Comparison of ENCODE assay signal across 12 cellular contexts in genomic region chr11:95453616-95454118, GRCh38.
DNase-seq lines count a peak whose midpoint lies in the region; ATAC-seq and TF ChIP-seq lines count a peak whose summit lies in the region.
"Had no signal": no experiment of that assay in that cellular context is flagged by ENCODE, and none has a peak within 500 bp of the region (broad histone marks: within the 10 kb centered on the region; RNA-seq: fewer than 3 reads in every experiment).

No MANE protein-coding gene starts in this region.

- H2BK5ac ChIP-seq in mesenchymal stem cell (ENCODE audit: low read depth, low read length, poor library complexity, severe bottlenecking), result no peak overlapping the region

- no peak overlapping the region for H3K18ac ChIP-seq in mesenchymal stem cell (ENCODE audit: low read depth in 1 of 2, low read length in 2 of 2)

- H3K4me3 ChIP-seq in mesenchymal stem cell (ENCODE audit: insufficient read depth in 1 of 2, low read depth in 1 of 2, low read length in 2 of 2) (no peak overlapping the region), aorta (ENCODE audit: low read length in 2 of 2) (no peak overlapping the region)
- no peak overlapping the region for H3K4me3 ChIP-seq in naive thymus-derived CD4-positive, alpha-beta T cell (ENCODE audit: low read length)
- H3K4me3 ChIP-seq: vagina had no signal

- no peak overlapping the region for H4K8ac ChIP-seq in mesenchymal stem cell (ENCODE audit: low read length)

- H3K9me3 ChIP-seq in mesenchymal stem cell (ENCODE audit: control insufficient read depth, low read length) (no peaks in the 10 kb centered on the region), aorta (ENCODE audit: control insufficient read depth, low read length) (no peaks in the 10 kb centered on the region)
- no peaks in the 10 kb centered on the region for H3K9me3 ChIP-seq in naive thymus-derived CD4-positive, alpha-beta T cell (ENCODE audit: control insufficient read depth in 2 of 3, low read length in 3 of 3)
- H3K9me3 ChIP-seq: vagina had no signal

- H3K4ac ChIP-seq in mesenchymal stem cell (ENCODE audit: low read depth in 1 of 2, low read length in 2 of 2), result no peak overlapping the region

- no peak overlapping the region for H3K4me3 Mint-ChIP-seq in naive thymus-derived CD4-positive, alpha-beta T cell
- no peak overlapping the region for H3K4me3 Mint-ChIP-seq in CD14-positive monocyte
- H3K4me3 Mint-ChIP-seq: activated B cell treated with CpG ODN at 0.5 μM for 24 hours, memory B cell had no signal

- H3K9ac ChIP-seq in mesenchymal stem cell (ENCODE audit: low read length), result no peak overlapping the region

- H3K23ac ChIP-seq in mesenchymal stem cell (ENCODE audit: low read length in 2 of 2), result no peak overlapping the region

- H2AK5ac ChIP-seq in mesenchymal stem cell (ENCODE audit: low read length, severe bottlenecking), result no peak overlapping the region

- TF ChIP-seq CTCF in CD14-positive monocyte (IDR thresholded peaks at IDR 0.05), result no peak

- peaks cover 0 to 2% (median 0%) of the 10 kb centered on the region in 5 donors for H3K36me3 Mint-ChIP-seq in naive thymus-derived CD4-positive, alpha-beta T cell
- no peaks in the 10 kb centered on the region for H3K36me3 Mint-ChIP-seq in CD14-positive monocyte
- H3K36me3 Mint-ChIP-seq: memory B cell had no signal

- POLR2A ChIA-PET in naive thymus-derived CD4-positive, alpha-beta T cell (lab: Charles Lee), result interaction anchor here (0.9 kb wide), 1 partner anchor 21 kb away, joined by 3 read pairs; no protein-coding TSS in a partner anchor

- H2BK12ac ChIP-seq in mesenchymal stem cell (ENCODE audit: low read length in 2 of 2), result no peak overlapping the region

- 97% methylated on average over 7 of the region's 7 CpGs for WGBS in mesenchymal stem cell
- WGBS in aorta, 2 donors, result 5 to 11% methylated on average over 7 of the region's 7 CpGs

- H3K27ac ChIP-seq in mesenchymal stem cell (ENCODE audit: low read length, poor library complexity, severe bottlenecking) (no peak overlapping the region), aorta (ENCODE audit: low read depth in 1 of 2, low read length in 2 of 2) (peak overlapping the region; percentile 15 to 77)
- H3K27ac ChIP-seq in naive thymus-derived CD4-positive, alpha-beta T cell (ENCODE audit: low read depth, low read length), result no peak overlapping the region
- H3K27ac ChIP-seq: vagina had no signal

- peaks cover 0 to 4% (median 0%) of the 10 kb centered on the region in 5 donors for H3K27me3 Mint-ChIP-seq in naive thymus-derived CD4-positive, alpha-beta T cell
- peaks cover 0 to 7% (median 0%) of the 10 kb centered on the region in 3 donors for H3K27me3 Mint-ChIP-seq in CD14-positive monocyte (ENCODE audit: low read depth in 3 of 3)
- H3K27me3 Mint-ChIP-seq: activated B cell treated with CpG ODN at 0.5 μM for 24 hours, memory B cell had no signal

- no peak overlapping the region for H4K91ac ChIP-seq in mesenchymal stem cell (ENCODE audit: low read length)

- no peak overlapping the region for H3K4me2 ChIP-seq in mesenchymal stem cell (ENCODE audit: low read length, poor library complexity, severe bottlenecking)

- H3K79me1 ChIP-seq in mesenchymal stem cell (replicated peaks; ENCODE audit: low read length, poor library complexity, severe bottlenecking), result no peaks in the 10 kb centered on the region

- H2BK15ac ChIP-seq in mesenchymal stem cell (ENCODE audit: low read depth, poor library complexity, severe bottlenecking), result peak overlapping the region; percentile 35

- CTCF ChIA-PET in naive thymus-derived CD4-positive, alpha-beta T cell (lab: Charles Lee), result no interaction called here

- DNase-seq in NCI-H82 (lab: John Stamatoyannopoulos, UW) (peak; percentile 46), NCI-H82 treated with DMSO at 0.1 percent for 48 hours (lab: John Stamatoyannopoulos, UW; ENCODE audit: unreplicated experiment) (no peak), erythroblast (lab: John Stamatoyannopoulos, UW) (peak; percentile 83 to 85), mesenchymal stem cell (no peak), aorta (peak; percentile 82 to 85), CD14-positive monocyte (ENCODE audit: low spot score) (no peak)
- DNase-seq in naive thymus-derived CD4-positive, alpha-beta T cell, result no peak
- DNase-seq: activated B cell treated with CpG ODN at 0.5 μM for 24 hours, activated gamma-delta T cell treated with Interleukin-2 at 50 U/mL for 16 hours had no signal

- H3K4me1 Mint-ChIP-seq in naive thymus-derived CD4-positive, alpha-beta T cell, result peaks cover 0 to 27% (median 4%) of the 10 kb centered on the region in 7 donors
- peaks cover 31% of the 10 kb centered on the region for H3K4me1 Mint-ChIP-seq in CD14-positive monocyte

- H3K4me1 ChIP-seq in mesenchymal stem cell (ENCODE audit: control insufficient read depth, insufficient read depth, low read depth, low read length) (no peaks in the 10 kb centered on the region), aorta (ENCODE audit: control insufficient read depth in 1 of 2, insufficient read depth in 2 of 2, low read length in 2 of 2) (peaks cover 0 to 11% of the 10 kb centered on the region in 2 donors)
- H3K4me1 ChIP-seq in naive thymus-derived CD4-positive, alpha-beta T cell (ENCODE audit: control insufficient read depth in 2 of 2, insufficient read depth in 2 of 2, low read length in 2 of 2), result no peaks in the 10 kb centered on the region

- intact Hi-C loops in aorta (cut with DNase I) (loop anchor here in 1 of 2 donors (5.0 kb wide), 1 partner anchor 114 kb away; no protein-coding TSS in a partner anchor), CD14-positive monocyte (cut with micrococcal nuclease) (no loop called here)
- intact Hi-C loops in naive thymus-derived CD4-positive, alpha-beta T cell (cut with micrococcal nuclease), result no loop called here

- TF ChIP-seq POLR2A in erythroblast (IDR thresholded peaks at IDR 0.05; ENCODE audit: low read length), result no peak

- ATAC-seq in aorta (ENCODE audit: low FRiP score) (peak; percentile 37), GM21423 (IDR thresholded peaks at IDR 0.05; ENCODE audit: unreplicated experiment) (no peak)
- no peak for ATAC-seq in naive thymus-derived CD4-positive, alpha-beta T cell

- peaks cover 0 to 13% (median 0%) of the 10 kb centered on the region in 11 donors for H3K9me3 Mint-ChIP-seq in naive thymus-derived CD4-positive, alpha-beta T cell
- H3K9me3 Mint-ChIP-seq in CD14-positive monocyte, result peaks cover 0 to 3% (median 0%) of the 10 kb centered on the region in 7 donors
- H3K9me3 Mint-ChIP-seq: activated B cell treated with CpG ODN at 0.5 μM for 24 hours, memory B cell had no signal

- H2BK120ac ChIP-seq in mesenchymal stem cell (ENCODE audit: low read depth, low read length), result no peak overlapping the region

- H3K27me3 ChIP-seq in mesenchymal stem cell (ENCODE audit: control insufficient read depth in 1 of 2, insufficient read depth in 1 of 2, low read length in 2 of 2) (no peaks in the 10 kb centered on the region), aorta (ENCODE audit: control insufficient read depth in 1 of 2, insufficient read depth in 2 of 2, low read length in 1 of 2) (no peaks in the 10 kb centered on the region)
- no peaks in the 10 kb centered on the region for H3K27me3 ChIP-seq in naive thymus-derived CD4-positive, alpha-beta T cell (ENCODE audit: control insufficient read depth in 2 of 2, insufficient read depth in 2 of 2, low read length in 2 of 2)
- H3K27me3 ChIP-seq: vagina had no signal

- no peak overlapping the region for H3K27ac Mint-ChIP-seq in naive thymus-derived CD4-positive, alpha-beta T cell
- no peak overlapping the region for H3K27ac Mint-ChIP-seq in CD14-positive monocyte
- H3K27ac Mint-ChIP-seq: activated B cell treated with CpG ODN at 0.5 μM for 24 hours, memory B cell had no signal

- H3K36me3 ChIP-seq in mesenchymal stem cell (ENCODE audit: control insufficient read depth in 1 of 2, insufficient read depth in 2 of 2, low read depth in 1 of 2, low read length in 2 of 2) (no peaks in the 10 kb centered on the region), aorta (ENCODE audit: control insufficient read depth in 1 of 2, insufficient read depth in 2 of 2, low read length in 1 of 2) (no peaks in the 10 kb centered on the region)
- no peaks in the 10 kb centered on the region for H3K36me3 ChIP-seq in naive thymus-derived CD4-positive, alpha-beta T cell (ENCODE audit: control insufficient read depth in 2 of 3, insufficient read depth in 3 of 3, low read length in 3 of 3)
- H3K36me3 ChIP-seq: vagina had no signal

- H3K14ac ChIP-seq in mesenchymal stem cell (ENCODE audit: low read length in 2 of 2), result no peak overlapping the region

- no peak overlapping the region for H2AFZ ChIP-seq in mesenchymal stem cell (ENCODE audit: low read depth, low read length)

Comparison
In these comparisons a context has a peak if more than half of its experiments do, and no peak if none do; other contexts are left out.
1. DNase-seq: peak in NCI-H82 (single experiment), erythroblast (2 of 2) and aorta (2 of 2); none in NCI-H82 treated with DMSO at 0.1 percent for 48 hours (single experiment), mesenchymal stem cell (single experiment), naive thymus-derived CD4-positive, alpha-beta T cell (0 of 9) and CD14-positive monocyte (single experiment).
2. H3K27ac ChIP-seq: peak in aorta (2 of 2); none in mesenchymal stem cell (single experiment) and naive thymus-derived CD4-positive, alpha-beta T cell (single experiment).